ENCODE assay signal across 7 cellular contexts in the genomic region with DNA sequence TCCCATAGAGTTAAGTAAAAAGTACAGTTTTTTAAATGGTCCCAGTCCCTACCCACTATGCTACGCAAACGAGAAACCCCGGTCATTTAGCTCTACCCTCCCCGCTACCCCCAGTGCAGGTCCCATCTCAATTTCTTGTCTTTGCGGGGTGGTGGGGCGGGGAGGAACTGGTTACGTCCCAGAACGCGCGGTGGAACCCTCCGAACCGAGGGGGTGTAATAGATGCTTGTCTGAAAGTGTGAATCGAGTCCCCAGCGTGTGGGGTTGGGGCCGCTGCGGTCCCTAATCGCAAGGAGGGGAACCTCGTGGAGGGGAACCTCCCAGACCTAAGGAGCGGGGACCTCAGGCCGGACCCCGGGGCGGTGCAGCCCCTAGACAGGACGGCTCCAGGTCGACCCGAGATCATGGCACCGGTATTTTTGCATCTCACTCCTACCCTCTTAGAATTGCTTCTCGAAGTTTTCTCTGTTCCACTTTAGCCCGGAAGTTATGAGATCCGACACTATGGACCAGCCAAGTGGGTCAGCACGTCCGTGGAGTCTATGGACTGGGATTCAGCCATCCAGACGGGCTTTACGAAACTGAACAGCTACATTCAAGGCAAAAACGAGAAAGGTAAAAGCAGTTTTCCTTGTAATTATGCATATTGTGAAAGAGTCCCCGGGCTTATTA. TPM values are rescaled to one million over a fixed set of nuclear protein-coding genes. Genes with fewer than 3 reads are reported as not detected.
DNase-seq lines count a peak whose midpoint lies in the region; ATAC-seq and TF ChIP-seq lines count a peak whose summit lies in the region.

No MANE protein-coding gene starts in this region.

- intact Hi-C loops in ascending aorta (cut with DNase I) = loop anchor here (5.0 to 10.0 kb wide), 3 partner anchors 298 to 540 kb away; a partner anchor contains a TSS

- H3K27me3 ChIP-seq in ascending aorta (no peaks in the 10 kb centered on the region), iPS DF 6.9 (ENCODE audit: control insufficient read depth, insufficient read depth, low read length) (no peaks in the 10 kb centered on the region)

- H3K9me3 ChIP-seq in ascending aorta (no peaks in the 10 kb centered on the region), iPS DF 6.9 (ENCODE audit: control insufficient read depth, insufficient read depth, low read length) (no peaks in the 10 kb centered on the region)

- H3K4me1 ChIP-seq in ascending aorta (peaks cover 0 to 5% of the 10 kb centered on the region in 2 donors), iPS DF 6.9 (ENCODE audit: control insufficient read depth, insufficient read depth, low read length) (peaks cover 3% of the 10 kb centered on the region; the same call in 1 of the 2 replicates)

- no CpG with 5 or more reads among the region's 35 CpGs for WGBS in iPS DF 6.9 (ENCODE audit: insufficient coverage, insufficient read length)

- TF ChIP-seq CTCF in ascending aorta (IDR thresholded peaks at IDR 0.05) = no peak

- DNase-seq in NOMO-1 treated with DMSO at 0.1 percent for 48 hours (lab: John Stamatoyannopoulos, UW; ENCODE audit: unreplicated experiment) (peak; percentile 34), ascending aorta (ENCODE audit: low spot score in 2 of 2) (no peak), iPS DF 6.9 (ENCODE audit: low read depth, low spot score) (no peak), NCI-H128 (lab: John Stamatoyannopoulos, UW; ENCODE audit: unreplicated experiment) (no peak)

- H3K36me3 ChIP-seq in ascending aorta (peaks cover 33 to 38% of the 10 kb centered on the region in 2 donors), iPS DF 6.9 (ENCODE audit: control insufficient read depth, insufficient read depth, low read length) (peaks cover 5% of the 10 kb centered on the region; the same call in 1 of the 2 replicates)

- ATAC-seq in GM21619 (IDR thresholded peaks at IDR 0.05; ENCODE audit: unreplicated experiment) (peak; percentile 2), HG02759 (IDR thresholded peaks at IDR 0.05; ENCODE audit: unreplicated experiment) (no peak)

- peak overlapping the region; percentile 68 to 93 for H3K4me3 ChIP-seq in ascending aorta
- H3K4me3 ChIP-seq in iPS DF 6.9 (ENCODE audit: low read length) = peak overlapping the region; percentile 76; the same call in 1 of the 2 replicates
- peak overlapping the region; percentile 72 to 94 (median 82) for H3K4me3 ChIP-seq in skin epidermis

- H3K27ac ChIP-seq in ascending aorta = peak overlapping the region; percentile 91 to 95
- H3K27ac ChIP-seq in iPS DF 6.9 (ENCODE audit: low read length) = no peak overlapping the region
- peak overlapping the region; percentile 81 to 97 (median 94) for H3K27ac ChIP-seq in skin epidermis

RNA-seq across cellular contexts. Expression of a gene that starts 0.8 kb away (rescaled TPM):
- 63.2 TPM for total RNA-seq in ascending aorta

RNA-seq across cellular contexts. Expression of a gene that starts 27.1 kb away (rescaled TPM):
- not detected for total RNA-seq in ascending aorta
